10 cellular contexts compared by ENCODE assay signal in genomic region chr15:40787991-40788390, GRCh38. TPM values are rescaled to one million over a fixed set of nuclear protein-coding genes. Genes with fewer than 3 reads are reported as not detected.
A peak's percentile ranks its signal among the peaks of the same experiment; 100 is the strongest.
DNase-seq lines count a peak whose midpoint lies in the region; ATAC-seq and TF ChIP-seq lines count a peak whose summit lies in the region.
"Had no signal": no experiment of that assay in that cellular context is flagged by ENCODE, and none has a peak within 500 bp of the region (broad histone marks: within the 10 kb centered on the region; RNA-seq: fewer than 3 reads in every experiment).

No MANE protein-coding gene starts in this region.

- DNase-seq in MCF 10A (ENCODE audit: unreplicated experiment) (no peak), neural progenitor cell (ENCODE audit: low spot score) (peak; percentile 16)
- DNase-seq in stimulated activated CD4-positive, alpha-beta T cell treated with anti-CD3 and anti-CD28 coated beads, Interleukin-1b, Interleukin-23, amount 100 ng/mL, for 48 hours: no peak
- no peak for DNase-seq in stimulated activated CD4-positive, alpha-beta T cell treated with anti-CD3 and anti-CD28 coated beads, Interleukin-2, amount 100 ng/mL, for 48 hours
- no peak for DNase-seq in effector CD4-positive, alpha-beta T cell
- DNase-seq: Caco-2 had no signal

- no peak overlapping the region for H3K4me3 ChIP-seq in BLaER1
- no peak overlapping the region for H3K4me3 ChIP-seq in neural progenitor cell
- H3K4me3 ChIP-seq: SK-N-MC had no signal

- TF ChIP-seq CTCF in MCF 10A (IDR thresholded peaks at IDR 0.05; ENCODE audit: unreplicated experiment) (no peak), neural progenitor cell (IDR thresholded peaks at IDR 0.05) (no peak)

- POLR2A ChIA-PET in MCF 10A (lab: Yijun Ruan, JAX): interaction anchor here (0.8 to 2.2 kb wide), 7 partner anchors 8 to 106 kb away, joined by 3 to 8 read pairs (median 5); partner anchors contain the start of genes C15orf62, RAD51 and VPS18

- peaks cover 9% of the 10 kb centered on the region for H3F3A ChIP-seq in neural progenitor cell (ENCODE audit: low read depth)

- intact Hi-C loops in MCF 10A (cut with micrococcal nuclease): no loop called here

- peaks cover 24% of the 10 kb centered on the region; the same call in 1 of the 2 replicates for H3K36me3 ChIP-seq in BLaER1
- no peaks in the 10 kb centered on the region for H3K36me3 ChIP-seq in KOPT-K1 (ENCODE audit: insufficient read depth, low read length)
- no peaks in the 10 kb centered on the region for H3K36me3 ChIP-seq in neural progenitor cell

- peak overlapping the region; percentile 75 for H3K4me2 ChIP-seq in BLaER1
- peak overlapping the region; percentile 10 for H3K4me2 ChIP-seq in neural progenitor cell

- H3K9me3 ChIP-seq in BLaER1: no peaks in the 10 kb centered on the region
- no peaks in the 10 kb centered on the region for H3K9me3 ChIP-seq in KOPT-K1 (ENCODE audit: insufficient read depth, low read length, poor library complexity, severe bottlenecking)
- H3K9me3 ChIP-seq in neural progenitor cell (ENCODE audit: low read depth): no peaks in the 10 kb centered on the region
- H3K9me3 ChIP-seq: Caco-2 had no signal

- H3K27me3 Mint-ChIP-seq in MCF 10A (ENCODE audit: insufficient read depth, unreplicated experiment) (no peaks in the 10 kb centered on the region), neural progenitor cell (ENCODE audit: insufficient read depth, low read depth) (peaks cover 2% of the 10 kb centered on the region)

- no peaks in the 10 kb centered on the region for H3K79me2 ChIP-seq in neural progenitor cell (ENCODE audit: low read depth)

- H3K4me3 Mint-ChIP-seq in MCF 10A (ENCODE audit: unreplicated experiment) (no peak overlapping the region), neural progenitor cell (no peak overlapping the region)

- H3K27ac ChIP-seq in BLaER1 (no peak overlapping the region), KOPT-K1 (ENCODE audit: low read depth, low read length, poor library complexity, severe bottlenecking) (peak overlapping the region; percentile 16), neural progenitor cell (no peak overlapping the region)
- H3K27ac ChIP-seq: SK-N-MC had no signal

- CTCF ChIA-PET in MCF 10A (lab: Yijun Ruan, JAX): interaction anchor here (0.6 to 1.2 kb wide), 5 partner anchors 18 to 199 kb away, joined by 3 read pairs; partner anchors contain the start of genes C15orf62 and VPS18

- no peak overlapping the region; the same call in 1 of the 2 replicates for H3K9ac ChIP-seq in BLaER1
- no peak overlapping the region for H3K9ac ChIP-seq in neural progenitor cell

- no TSS peak for BruUV-seq in MCF 10A (replicated peaks; lab: Mats Ljungman, UMichigan)

- H3K27me3 ChIP-seq in BLaER1: no peaks in the 10 kb centered on the region
- no peaks in the 10 kb centered on the region for H3K27me3 ChIP-seq in neural progenitor cell

- H3K4me1 Mint-ChIP-seq in MCF 10A (ENCODE audit: insufficient read depth, unreplicated experiment): peaks cover 34% of the 10 kb centered on the region
- peaks cover 9% of the 10 kb centered on the region for H3K4me1 Mint-ChIP-seq in neural progenitor cell

- ATAC-seq in GM18498 (IDR thresholded peaks at IDR 0.05; ENCODE audit: unreplicated experiment): no peak

- H3K4me1 ChIP-seq in BLaER1 (peaks cover 37% of the 10 kb centered on the region), neural progenitor cell (peaks cover 21% of the 10 kb centered on the region)

- H4K20me1 ChIP-seq in BLaER1 (peaks cover 52% of the 10 kb centered on the region), neural progenitor cell (ENCODE audit: low read depth) (peaks cover 23% of the 10 kb centered on the region)

- no peaks in the 10 kb centered on the region for H3K9me3 Mint-ChIP-seq in MCF 10A (ENCODE audit: unreplicated experiment)
- no peaks in the 10 kb centered on the region for H3K9me3 Mint-ChIP-seq in neural progenitor cell

- peaks cover 13% of the 10 kb centered on the region for H3K36me3 Mint-ChIP-seq in MCF 10A (ENCODE audit: insufficient read depth, unreplicated experiment)
- peaks cover 7% of the 10 kb centered on the region for H3K36me3 Mint-ChIP-seq in neural progenitor cell

- H2AFZ ChIP-seq in neural progenitor cell (replicated peaks): no peak overlapping the region

- peak overlapping the region; percentile 63 for H3K27ac Mint-ChIP-seq in MCF 10A (ENCODE audit: low read depth, unreplicated experiment)
- no peak overlapping the region for H3K27ac Mint-ChIP-seq in neural progenitor cell

RNA-seq across cellular contexts. Expression of gene C15orf62, which starts 18.2 kb away (rescaled TPM):
- total RNA-seq in MCF 10A (2022) (0.26 and 0.52 TPM in 2 replicates), neural progenitor cell (ENCODE audit: low replicate concordance) (not detected in 2 replicates)

RNA-seq across cellular contexts. Expression of gene ZFYVE19, which starts 18.9 kb away (rescaled TPM):
- total RNA-seq in MCF 10A (2022): 19.2 and 19.9 TPM in 2 replicates
- total RNA-seq in neural progenitor cell (ENCODE audit: low replicate concordance): 19.3 and 20.2 TPM in 2 replicates

RNA-seq across cellular contexts. Expression of gene DNAJC17, which starts 19.3 kb away (rescaled TPM):
- total RNA-seq in MCF 10A (2022): 55.1 and 58.1 TPM in 2 replicates
- 23.3 and 49.3 TPM in 2 replicates for total RNA-seq in neural progenitor cell (ENCODE audit: low replicate concordance)

RNA-seq across cellular contexts. Expression of gene GCHFR, which starts 24.1 kb away (rescaled TPM):
- total RNA-seq in MCF 10A (2022) (7.2 and 8.2 TPM in 2 replicates), neural progenitor cell (ENCODE audit: low replicate concordance) (2.8 and 3.0 TPM in 2 replicates)

RNA-seq across cellular contexts. Expression of gene RMDN3, which starts 32.9 kb away (rescaled TPM):
- total RNA-seq in MCF 10A (2022) (31.8 and 36.1 TPM in 2 replicates), neural progenitor cell (ENCODE audit: low replicate concordance) (13.2 and 16.3 TPM in 2 replicates)
